ENCODE assay signal across 19 cellular contexts in genomic region chr16:84020353-84020752, GRCh38. TPM values are rescaled to one million over a fixed set of nuclear protein-coding genes. Genes with fewer than 3 reads are reported as not detected.
DNase-seq lines count a peak whose midpoint lies in the region; ATAC-seq and TF ChIP-seq lines count a peak whose summit lies in the region.
"Had no signal": no experiment of that assay in that cellular context is flagged by ENCODE, and none has a peak within 500 bp of the region (broad histone marks: within the 10 kb centered on the region; RNA-seq: fewer than 3 reads in every experiment).

No MANE protein-coding gene starts in this region.

- intact Hi-C loops in Right ventricle myocardium inferior (cut with DNase I) (no loop called here), left cardiac atrium (cut with DNase I) (no loop called here), right cardiac atrium (cut with DNase I) (no loop called here)

- H3K9me3 ChIP-seq in right cardiac atrium (ENCODE audit: control insufficient read depth, low read length): no peaks in the 10 kb centered on the region

- WGBS in right cardiac atrium: 77% methylated on average over 9 of the region's 9 CpGs

- no peak overlapping the region for H3K4me3 ChIP-seq in right cardiac atrium (ENCODE audit: low read length)
- H3K4me3 ChIP-seq: BLaER1, GM23338 had no signal

- H3K27ac ChIP-seq in right cardiac atrium (ENCODE audit: low read length): no peak overlapping the region
- H3K27ac ChIP-seq in foreskin keratinocyte: no peak overlapping the region
- H3K27ac ChIP-seq: BLaER1 had no signal

- no peak for DNase-seq in Right ventricle myocardium inferior (ENCODE audit: missing footprints)
- no peak for DNase-seq in left cardiac atrium
- DNase-seq in G401 (ENCODE audit: low spot score): peak; percentile 89
- DNase-seq in cerebellum (ENCODE audit: low spot score): peak; percentile 62
- DNase-seq in right cardiac atrium: no peak
- DNase-seq in activated CD4-positive, alpha-beta T cell treated with anti-CD3 and anti-CD28 coated beads, Interleukin-2, amount 50 U/mL, for 4 hours: no peak
- no peak for DNase-seq in foreskin keratinocyte
- DNase-seq: 8988T; CD4-positive, alpha-beta memory T cell; DMS153; DMS79; GF-D8; HCEC 1CT had no signal

- no peak for TF ChIP-seq CTCF in foreskin keratinocyte (conservative IDR thresholded peaks at IDR 0.05)

- ATAC-seq in Right ventricle myocardium inferior (peak; percentile 80), left cardiac atrium (no peak), right cardiac atrium (peak; percentile 27 to 30), foreskin keratinocyte (no peak)
- ATAC-seq: GM23338 had no signal

- in situ Hi-C loops in G401 (cut with HindIII; ENCODE audit: low sequenced_read_pairs): no loop called here

- H3K27me3 ChIP-seq in right cardiac atrium (ENCODE audit: control insufficient read depth, insufficient read depth): no peaks in the 10 kb centered on the region
- no peaks in the 10 kb centered on the region for H3K27me3 ChIP-seq in foreskin keratinocyte
- H3K27me3 ChIP-seq: BLaER1 had no signal

- no peaks in the 10 kb centered on the region for H3K4me1 ChIP-seq in right cardiac atrium (ENCODE audit: control insufficient read depth, insufficient read depth, low read length)
- no peaks in the 10 kb centered on the region for H3K4me1 ChIP-seq in foreskin keratinocyte

RNA-seq across cellular contexts. Expression of gene SLC38A8, which starts 22.2 kb away (rescaled TPM):
- total RNA-seq in Right ventricle myocardium inferior (3.1 TPM), left cardiac atrium (not detected), cerebellum (0.45 TPM), right cardiac atrium (under 1 TPM in 2 of 4 donors, not detected in 2; 0.21 to 0.29 TPM), foreskin keratinocyte (not detected in 2 replicates)
- total RNA-seq in G401 (2014; rRNA removed; shearing (Covaris generic)): not detected in 2 replicates
- polyA plus RNA-seq in right cardiac atrium (not detected), foreskin keratinocyte (not detected in 2 replicates)
- total RNA-seq: A673; CD4-positive, alpha-beta memory T cell; Daoy; GM23338 had no signal
- polyA plus RNA-seq: AG04450; CD14-positive monocyte; CD4-positive, alpha-beta memory T cell; GM23338 had no signal

RNA-seq across cellular contexts. Expression of gene NECAB2, which starts 52.3 kb away (rescaled TPM):
- total RNA-seq in Right ventricle myocardium inferior (1.8 TPM), left cardiac atrium (under 1 TPM in 1 of 2 donors, not detected in 1; 0.91 TPM), cerebellum (15.4 TPM), right cardiac atrium (1 to 10 TPM in 2 of 4 donors, under 1 TPM in 2; 0.28 to 1.8 (median 1.4) TPM), foreskin keratinocyte (not detected in 2 replicates)
- total RNA-seq in G401 (2014; rRNA removed; shearing (Covaris generic)): 7.4 and 9.2 TPM in 2 replicates
- polyA plus RNA-seq in right cardiac atrium (1.7 TPM), foreskin keratinocyte (not detected in 2 replicates)
- total RNA-seq: CD4-positive, alpha-beta memory T cell; Daoy had no signal
- polyA plus RNA-seq: CD4-positive, alpha-beta memory T cell had no signal

Comparison
In these comparisons a context has a peak if more than half of its experiments do, and no peak if none do; other contexts are left out.
1. ATAC-seq: peak in Right ventricle myocardium inferior (single experiment) and right cardiac atrium (2 of 2); none in left cardiac atrium (0 of 2) and foreskin keratinocyte (single experiment).
2. DNase-seq: peak in G401 (single experiment) and cerebellum (single experiment); none in Right ventricle myocardium inferior (single experiment), left cardiac atrium (single experiment), right cardiac atrium (0 of 3), activated CD4-positive, alpha-beta T cell treated with anti-CD3 and anti-CD28 coated beads, Interleukin-2, amount 50 U/mL, for 4 hours (0 of 2) and foreskin keratinocyte (0 of 2).